ENCODE assay signal across 10 cellular contexts in genomic region chr1:204530932-204531331, GRCh38. TPM values are rescaled to one million over a fixed set of nuclear protein-coding genes. Genes with fewer than 3 reads are reported as not detected.
A peak's percentile ranks its signal among the peaks of the same experiment; 100 is the strongest.
DNase-seq lines count a peak whose midpoint lies in the region; ATAC-seq and TF ChIP-seq lines count a peak whose summit lies in the region.
"Had no signal": no experiment of that assay in that cellular context is flagged by ENCODE, and none has a peak within 500 bp of the region (broad histone marks: within the 10 kb centered on the region; RNA-seq: fewer than 3 reads in every experiment).

No MANE protein-coding gene starts in this region.

- H3K4me3 Mint-ChIP-seq in memory B cell = peak overlapping the region; percentile 2
- no peak overlapping the region for H3K4me3 Mint-ChIP-seq in type B pancreatic cell

- DNase-seq in memory B cell (ENCODE audit: low spot score in 2 of 2) (no peak), type B pancreatic cell (ENCODE audit: extremely low spot score, unreplicated experiment) (no peak), NCI-H1092 treated with DMSO at 0.1 percent for 48 hours (lab: John Stamatoyannopoulos, UW) (no peak), NCI-H2081 (lab: John Stamatoyannopoulos, UW) (no peak)
- DNase-seq in stimulated activated naive CD4-positive, alpha-beta T cell (lab: John Stamatoyannopoulos, UW) = no peak
- DNase-seq: activated effector memory CD4-positive, alpha-beta T cell treated with anti-CD3 and anti-CD28 coated beads, Interleukin-2, amount 50 U/mL, for 16 hours; mesenchymal stem cell had no signal

- peak overlapping the region; percentile 70 for H3K27ac Mint-ChIP-seq in memory B cell
- H3K27ac Mint-ChIP-seq in type B pancreatic cell = no peak overlapping the region

- H3K9me3 Mint-ChIP-seq in memory B cell (no peaks in the 10 kb centered on the region), type B pancreatic cell (no peaks in the 10 kb centered on the region)

- peaks cover 16% of the 10 kb centered on the region for H3K4me1 Mint-ChIP-seq in memory B cell
- H3K4me1 Mint-ChIP-seq in type B pancreatic cell (ENCODE audit: unreplicated experiment) = no peaks in the 10 kb centered on the region

- TF ChIP-seq CTCF in type B pancreatic cell (conservative IDR thresholded peaks at IDR 0.05) = no peak

- ATAC-seq in GM18868 (IDR thresholded peaks at IDR 0.05; ENCODE audit: unreplicated experiment) = peak; percentile 91
- ATAC-seq in GM21619 (IDR thresholded peaks at IDR 0.05; ENCODE audit: unreplicated experiment) = peak; percentile 77
- ATAC-seq in HG03432 (IDR thresholded peaks at IDR 0.05; ENCODE audit: unreplicated experiment) = peak; percentile 94
- ATAC-seq in memory B cell (ENCODE audit: low read depth) = peak; percentile 80

- peaks cover 20% of the 10 kb centered on the region for H3K36me3 Mint-ChIP-seq in memory B cell
- peaks cover 20% of the 10 kb centered on the region for H3K36me3 Mint-ChIP-seq in type B pancreatic cell

- H3K27me3 Mint-ChIP-seq in memory B cell = no peaks in the 10 kb centered on the region
- no peaks in the 10 kb centered on the region for H3K27me3 Mint-ChIP-seq in type B pancreatic cell

RNA-seq across cellular contexts. Expression of gene MDM4, which starts 14.7 kb away (rescaled TPM):
- total RNA-seq in type B pancreatic cell (ENCODE audit: low replicate concordance) = 70.0 and 101 TPM in 2 replicates

RNA-seq across cellular contexts. Expression of gene PIK3C2B, which starts 36.3 kb away (rescaled TPM):
- total RNA-seq in type B pancreatic cell (ENCODE audit: low replicate concordance) = 55.1 and 77.5 TPM in 2 replicates
